In the genomic region with DNA sequence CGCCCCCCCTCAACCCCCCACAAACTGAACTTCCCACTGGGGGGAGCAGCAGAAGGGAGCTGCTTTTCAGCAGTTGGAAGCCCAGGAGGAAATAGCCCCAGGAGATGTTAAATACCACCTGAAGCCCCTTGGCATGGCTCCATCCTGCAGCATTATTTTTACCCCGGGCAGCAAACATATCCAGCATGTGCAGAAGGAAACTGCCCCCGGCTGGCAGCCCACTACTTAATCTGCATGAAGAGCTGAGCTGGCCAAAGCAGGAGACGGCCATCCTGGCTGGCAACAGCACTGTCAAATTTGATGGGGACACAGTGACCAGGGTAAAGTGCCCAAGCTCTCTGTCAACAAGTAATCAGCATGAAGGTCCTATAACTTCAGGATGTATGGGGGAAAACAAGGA, we compare ENCODE assay signal across 24 cellular contexts. TPM values are rescaled to one million over a fixed set of nuclear protein-coding genes. Genes with fewer than 3 reads are reported as not detected.
DNase-seq lines count a peak whose midpoint lies in the region; ATAC-seq and TF ChIP-seq lines count a peak whose summit lies in the region.
"Had no signal": no experiment of that assay in that cellular context is flagged by ENCODE, and none has a peak within 500 bp of the region (broad histone marks: within the 10 kb centered on the region; RNA-seq: fewer than 3 reads in every experiment).

No MANE protein-coding gene starts in this region.

- H3K36me3 Mint-ChIP-seq in activated CD8-positive, alpha-beta memory T cell treated with anti-CD3 and anti-CD28 coated beads, Interleukin-2, amount 10 ng/mL, durations not matched to agents 7 days and 5 days: peaks cover 4% of the 10 kb centered on the region
- H3K36me3 Mint-ChIP-seq in activated T-helper 17 cell treated with anti-CD3 and anti-CD28 coated beads, Interleukin-2, amount 50 U/mL, for 72 hours (ENCODE audit: low read depth): peaks cover 8% of the 10 kb centered on the region
- H3K36me3 Mint-ChIP-seq in osteocyte (ENCODE audit: unreplicated experiment): peaks cover 3% of the 10 kb centered on the region
- H3K36me3 Mint-ChIP-seq in CD8-positive, alpha-beta memory T cell: peaks cover 0 to 5% (median 2%) of the 10 kb centered on the region in 3 donors
- H3K36me3 Mint-ChIP-seq in activated naive CD4-positive, alpha-beta T cell treated with anti-CD3 and anti-CD28 coated beads, Interleukin-2, amount 10 ng/mL, durations not matched to agents 7 days and 5 days: peaks cover 5% of the 10 kb centered on the region

- no peaks in the 10 kb centered on the region for H3K4me1 ChIP-seq in CD8-positive, alpha-beta memory T cell (ENCODE audit: insufficient read depth, low read length)
- H3K4me1 ChIP-seq: BLaER1 had no signal

- POLR2A ChIA-PET in CD8-positive, alpha-beta memory T cell (lab: Charles Lee): no interaction called here

- no peaks in the 10 kb centered on the region for H3K27me3 Mint-ChIP-seq in activated CD8-positive, alpha-beta memory T cell treated with anti-CD3 and anti-CD28 coated beads, Interleukin-2, amount 10 ng/mL, durations not matched to agents 7 days and 5 days
- no peaks in the 10 kb centered on the region for H3K27me3 Mint-ChIP-seq in activated T-helper 17 cell treated with anti-CD3 and anti-CD28 coated beads, Interleukin-2, amount 50 U/mL, for 72 hours
- no peaks in the 10 kb centered on the region for H3K27me3 Mint-ChIP-seq in osteocyte (ENCODE audit: unreplicated experiment)
- no peaks in the 10 kb centered on the region for H3K27me3 Mint-ChIP-seq in CD8-positive, alpha-beta memory T cell
- H3K27me3 Mint-ChIP-seq in activated naive CD4-positive, alpha-beta T cell treated with anti-CD3 and anti-CD28 coated beads, Interleukin-2, amount 10 ng/mL, durations not matched to agents 7 days and 5 days: no peaks in the 10 kb centered on the region
- H3K27me3 Mint-ChIP-seq: CD4-positive, alpha-beta memory T cell had no signal

- H3K4me1 Mint-ChIP-seq in activated CD8-positive, alpha-beta memory T cell treated with anti-CD3 and anti-CD28 coated beads, Interleukin-2, amount 10 ng/mL, durations not matched to agents 7 days and 5 days: peaks cover 6% of the 10 kb centered on the region
- peaks cover 5% of the 10 kb centered on the region for H3K4me1 Mint-ChIP-seq in activated T-helper 17 cell treated with anti-CD3 and anti-CD28 coated beads, Interleukin-2, amount 50 U/mL, for 72 hours
- peaks cover 27% of the 10 kb centered on the region for H3K4me1 Mint-ChIP-seq in osteocyte (ENCODE audit: unreplicated experiment)
- no peaks in the 10 kb centered on the region for H3K4me1 Mint-ChIP-seq in CD8-positive, alpha-beta memory T cell
- no peaks in the 10 kb centered on the region for H3K4me1 Mint-ChIP-seq in activated naive CD4-positive, alpha-beta T cell treated with anti-CD3 and anti-CD28 coated beads, Interleukin-2, amount 10 ng/mL, durations not matched to agents 7 days and 5 days
- H3K4me1 Mint-ChIP-seq: CD4-positive, alpha-beta memory T cell had no signal

- H3K27me3 ChIP-seq in CD8-positive, alpha-beta memory T cell (ENCODE audit: insufficient read depth, low read length, poor library complexity, severe bottlenecking): no peaks in the 10 kb centered on the region
- H3K27me3 ChIP-seq: BLaER1 had no signal

- peak; percentile 27 for DNase-seq in activated CD8-positive, alpha-beta memory T cell treated with anti-CD3 and anti-CD28 coated beads, Interleukin-2, amount 10 ng/mL, durations not matched to agents 7 days and 5 days
- no peak for DNase-seq in activated CD8-positive, alpha-beta memory T cell treated with anti-CD3 and anti-CD28 coated beads, Interleukin-2, amount 50 U/mL, for 4 hours
- DNase-seq in osteocyte (ENCODE audit: extremely low spot score, unreplicated experiment): peak; percentile 64
- DNase-seq in CD8-positive, alpha-beta memory T cell: no peak
- DNase-seq in NCI-H82 (lab: John Stamatoyannopoulos, UW): no peak
- DNase-seq in activated naive CD4-positive, alpha-beta T cell treated with anti-CD3 and anti-CD28 coated beads, Interleukin-2, amount 10 ng/mL, durations not matched to agents 7 days and 5 days: no peak
- DNase-seq: 8988T; CD4-positive, alpha-beta memory T cell; DMS 273 treated with DMSO at 0.1 percent for 48 hours; DMS53; DND-41; EL; GM23248; HCEC 1CT had no signal

- H3K4me3 Mint-ChIP-seq in activated CD8-positive, alpha-beta memory T cell treated with anti-CD3 and anti-CD28 coated beads, Interleukin-2, amount 10 ng/mL, durations not matched to agents 7 days and 5 days: no peak overlapping the region
- H3K4me3 Mint-ChIP-seq in activated T-helper 17 cell treated with anti-CD3 and anti-CD28 coated beads, Interleukin-2, amount 50 U/mL, for 72 hours: no peak overlapping the region
- H3K4me3 Mint-ChIP-seq in osteocyte (ENCODE audit: unreplicated experiment): no peak overlapping the region
- H3K4me3 Mint-ChIP-seq in CD8-positive, alpha-beta memory T cell: no peak overlapping the region
- H3K4me3 Mint-ChIP-seq in activated naive CD4-positive, alpha-beta T cell treated with anti-CD3 and anti-CD28 coated beads, Interleukin-2, amount 10 ng/mL, durations not matched to agents 7 days and 5 days: no peak overlapping the region
- H3K4me3 Mint-ChIP-seq: CD14-positive monocyte; CD4-positive, alpha-beta memory T cell had no signal

- no peaks in the 10 kb centered on the region for H3K36me3 ChIP-seq in CD8-positive, alpha-beta memory T cell (ENCODE audit: insufficient read depth, low read length)

- no peak overlapping the region for H3K4me3 ChIP-seq in CD8-positive, alpha-beta memory T cell (ENCODE audit: low read length)
- H3K4me3 ChIP-seq: BLaER1, GM12878, GM23248 had no signal

- no peak for ATAC-seq in activated CD8-positive, alpha-beta memory T cell treated with anti-CD3 and anti-CD28 coated beads, Interleukin-2, amount 10 ng/mL, durations not matched to agents 7 days and 5 days
- no peak for ATAC-seq in activated T-helper 17 cell treated with anti-CD3 and anti-CD28 coated beads, Interleukin-2, amount 50 U/mL, for 72 hours (replicated peaks)
- ATAC-seq: GM12878 had no signal

- no peak overlapping the region for H3K27ac Mint-ChIP-seq in activated CD8-positive, alpha-beta memory T cell treated with anti-CD3 and anti-CD28 coated beads, Interleukin-2, amount 10 ng/mL, durations not matched to agents 7 days and 5 days
- peak overlapping the region; percentile 41 for H3K27ac Mint-ChIP-seq in activated T-helper 17 cell treated with anti-CD3 and anti-CD28 coated beads, Interleukin-2, amount 50 U/mL, for 72 hours
- H3K27ac Mint-ChIP-seq in osteocyte (ENCODE audit: unreplicated experiment): no peak overlapping the region
- H3K27ac Mint-ChIP-seq in CD8-positive, alpha-beta memory T cell: no peak overlapping the region
- no peak overlapping the region for H3K27ac Mint-ChIP-seq in activated naive CD4-positive, alpha-beta T cell treated with anti-CD3 and anti-CD28 coated beads, Interleukin-2, amount 10 ng/mL, durations not matched to agents 7 days and 5 days
- H3K27ac Mint-ChIP-seq: CD14-positive monocyte; CD4-positive, alpha-beta memory T cell had no signal

- no peaks in the 10 kb centered on the region for H3K9me3 ChIP-seq in CD8-positive, alpha-beta memory T cell (ENCODE audit: low read length)
- H3K9me3 ChIP-seq: BLaER1 had no signal

- no peaks in the 10 kb centered on the region for H3K9me3 Mint-ChIP-seq in activated CD8-positive, alpha-beta memory T cell treated with anti-CD3 and anti-CD28 coated beads, Interleukin-2, amount 10 ng/mL, durations not matched to agents 7 days and 5 days (ENCODE audit: low read depth)
- H3K9me3 Mint-ChIP-seq in activated T-helper 17 cell treated with anti-CD3 and anti-CD28 coated beads, Interleukin-2, amount 50 U/mL, for 72 hours: no peaks in the 10 kb centered on the region
- no peaks in the 10 kb centered on the region for H3K9me3 Mint-ChIP-seq in osteocyte (ENCODE audit: unreplicated experiment)
- H3K9me3 Mint-ChIP-seq in CD8-positive, alpha-beta memory T cell: no peaks in the 10 kb centered on the region
- H3K9me3 Mint-ChIP-seq in activated naive CD4-positive, alpha-beta T cell treated with anti-CD3 and anti-CD28 coated beads, Interleukin-2, amount 10 ng/mL, durations not matched to agents 7 days and 5 days: no peaks in the 10 kb centered on the region
- H3K9me3 Mint-ChIP-seq: CD14-positive monocyte; CD4-positive, alpha-beta memory T cell had no signal

- no peak overlapping the region for H3K27ac ChIP-seq in CD8-positive, alpha-beta memory T cell (ENCODE audit: low read depth, low read length)
- H3K27ac ChIP-seq: BLaER1, GM23248, HL-60 had no signal

- CTCF ChIA-PET in activated CD8-positive, alpha-beta memory T cell treated with anti-CD3 and anti-CD28 coated beads, Interleukin-2, amount 10 ng/mL, durations not matched to agents 7 days and 5 days (lab: Charles Lee): interaction anchor here (1.5 kb wide), 1 partner anchor 10 kb away, joined by 4 read pairs; no protein-coding TSS in a partner anchor
- CTCF ChIA-PET in CD8-positive, alpha-beta memory T cell (lab: Charles Lee): interaction anchor here (1.8 kb wide), 1 partner anchor 95 kb away, joined by 4 read pairs; no protein-coding TSS in a partner anchor
- CTCF ChIA-PET in activated naive CD4-positive, alpha-beta T cell treated with anti-CD3 and anti-CD28 coated beads, Interleukin-2, amount 10 ng/mL, durations not matched to agents 7 days and 5 days (lab: Charles Lee): interaction anchor here (0.6 to 0.7 kb wide), 2 partner anchors 9 to 1255 kb away, joined by 3 read pairs; no protein-coding TSS in a partner anchor

- no peak for TF ChIP-seq CTCF in osteocyte (IDR thresholded peaks at IDR 0.05)

RNA-seq across cellular contexts. Expression of gene BUD13, which starts 32.0 kb away (rescaled TPM):
- 10 to 100 TPM; 35.2 to 40.2 TPM for total RNA-seq in activated CD8-positive, alpha-beta memory T cell treated with anti-CD3 and anti-CD28 coated beads, Interleukin-2, amount 10 ng/mL, durations not matched to agents 7 days and 5 days
- total RNA-seq in activated T-helper 17 cell treated with anti-CD3 and anti-CD28 coated beads, Interleukin-2, amount 50 U/mL, for 72 hours: 10 to 100 TPM; 22.0 to 28.7 TPM
- total RNA-seq in osteocyte: 13.1 and 15.2 TPM in 2 replicates
- total RNA-seq in CD8-positive, alpha-beta memory T cell: 10 to 100 TPM; 31.4 to 32.3 TPM
- polyA plus RNA-seq in CD8-positive, alpha-beta memory T cell: 15.0 TPM

RNA-seq across cellular contexts. Expression of gene ZPR1, which starts 47.1 kb away (rescaled TPM):
- 10 to 100 TPM; 66.6 to 72.1 TPM for total RNA-seq in activated CD8-positive, alpha-beta memory T cell treated with anti-CD3 and anti-CD28 coated beads, Interleukin-2, amount 10 ng/mL, durations not matched to agents 7 days and 5 days
- 10 to 100 TPM; 66.4 to 98.1 TPM for total RNA-seq in activated T-helper 17 cell treated with anti-CD3 and anti-CD28 coated beads, Interleukin-2, amount 50 U/mL, for 72 hours
- 33.1 and 35.1 TPM in 2 replicates for total RNA-seq in osteocyte
- total RNA-seq in CD8-positive, alpha-beta memory T cell: 100 to 1,000 TPM; 118 to 124 TPM
- polyA plus RNA-seq in CD8-positive, alpha-beta memory T cell: 47.6 TPM

RNA-seq across cellular contexts. Expression of gene APOA5, which starts 50.9 kb away (rescaled TPM):
- not detected for total RNA-seq in activated CD8-positive, alpha-beta memory T cell treated with anti-CD3 and anti-CD28 coated beads, Interleukin-2, amount 10 ng/mL, durations not matched to agents 7 days and 5 days
- not detected for total RNA-seq in activated T-helper 17 cell treated with anti-CD3 and anti-CD28 coated beads, Interleukin-2, amount 50 U/mL, for 72 hours
- total RNA-seq in osteocyte: not detected in 2 replicates
- not detected for total RNA-seq in CD8-positive, alpha-beta memory T cell
- not detected for polyA plus RNA-seq in CD8-positive, alpha-beta memory T cell
- total RNA-seq: A673; CD4-positive, alpha-beta memory T cell; G401; GM23248; H4; HT1080 had no signal
- polyA plus RNA-seq: AG04450; CD14-positive monocyte; CD4-positive, alpha-beta memory T cell; GM12878; GM23248 had no signal

Comparison
In these comparisons a context has a peak if more than half of its experiments do, and no peak if none do; other contexts are left out.
1. DNase-seq: peak in activated CD8-positive, alpha-beta memory T cell treated with anti-CD3 and anti-CD28 coated beads, Interleukin-2, amount 10 ng/mL, durations not matched to agents 7 days and 5 days (single experiment) and osteocyte (single experiment); none in activated CD8-positive, alpha-beta memory T cell treated with anti-CD3 and anti-CD28 coated beads, Interleukin-2, amount 50 U/mL, for 4 hours (single experiment), CD8-positive, alpha-beta memory T cell (0 of 5), NCI-H82 (single experiment) and activated naive CD4-positive, alpha-beta T cell treated with anti-CD3 and anti-CD28 coated beads, Interleukin-2, amount 10 ng/mL, durations not matched to agents 7 days and 5 days (single experiment).